Comparison of ENCODE assay signal across 10 cellular contexts in the genomic region with DNA sequence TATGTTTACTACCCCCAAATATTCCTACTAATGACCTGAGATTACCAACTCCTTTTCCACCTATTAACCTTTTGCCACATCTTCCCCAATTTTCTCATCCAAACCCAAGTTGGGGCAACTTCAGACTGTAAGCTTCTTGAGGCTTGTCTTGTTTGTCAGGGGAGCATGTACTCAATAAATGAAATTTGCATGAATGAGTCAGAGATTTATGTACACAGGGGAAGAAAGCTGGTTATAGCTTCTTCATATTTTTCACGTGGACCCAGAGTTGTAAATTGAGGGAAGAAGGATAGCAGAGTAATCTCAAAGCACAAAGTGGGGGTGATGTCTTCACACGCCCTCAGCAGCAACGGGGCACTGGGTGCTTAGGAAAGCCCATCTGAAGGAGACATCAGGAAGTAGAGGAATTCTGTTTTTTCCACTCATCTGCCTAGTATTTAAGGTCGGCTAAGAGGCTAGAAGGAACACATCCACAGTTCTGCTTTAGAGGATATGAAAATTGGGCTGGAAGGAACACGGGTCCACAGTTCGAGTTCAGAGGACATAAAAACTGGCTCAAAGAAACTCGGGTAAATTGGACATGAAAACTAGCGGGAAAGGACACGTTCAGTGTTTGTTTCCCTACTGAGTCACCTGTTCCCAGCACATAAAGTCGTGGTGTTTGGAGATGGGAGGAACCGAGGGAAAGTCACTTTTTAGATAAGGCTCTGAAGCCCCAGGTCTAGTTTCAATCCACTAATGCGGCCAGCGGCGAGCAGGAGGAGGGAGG. TPM values are rescaled to one million over a fixed set of nuclear protein-coding genes. Genes with fewer than 3 reads are reported as not detected.
DNase-seq lines count a peak whose midpoint lies in the region; ATAC-seq and TF ChIP-seq lines count a peak whose summit lies in the region.
"Had no signal": no experiment of that assay in that cellular context is flagged by ENCODE, and none has a peak within 500 bp of the region (broad histone marks: within the 10 kb centered on the region; RNA-seq: fewer than 3 reads in every experiment).

No MANE protein-coding gene starts in this region.

- H3K27ac ChIP-seq in Panc1 (ENCODE audit: low read length) (peak overlapping the region; percentile 66; the same call in 1 of the 2 replicates), esophagus muscularis mucosa (replicated peaks in 1 of 4) (peak overlapping the region in 3 of 4 donors; percentile 28 to 41 (median 40)), gastrocnemius medialis (peak overlapping the region in 2 of 4 donors; percentile 27 to 40)
- H3K27ac ChIP-seq: 22Rv1 had no signal

- CTCF ChIA-PET in Panc1 (lab: Charles Lee), result no interaction called here

- H3K4me3 ChIP-seq in Panc1 (ENCODE audit: low read depth in 2 of 2, low read length in 2 of 2) (peak overlapping the region; percentile 49 to 51), esophagus muscularis mucosa (peak overlapping the region; percentile 52 to 68 (median 56)), gastrocnemius medialis (peak overlapping the region; percentile 19 to 59 (median 48))

- ATAC-seq in Panc1 (0 out of 2 replicates have a peak, but pooled peaks have one; percentile 8), gastrocnemius medialis (no peak)

- no peaks in the 10 kb centered on the region; the same call in 1 of the 2 replicates for H3K4me1 ChIP-seq in Panc1 (ENCODE audit: control insufficient read depth, insufficient read depth, low read length)
- peaks cover 0 to 22% (median 9%) of the 10 kb centered on the region in 4 donors for H3K4me1 ChIP-seq in esophagus muscularis mucosa
- peaks cover 0 to 4% of the 10 kb centered on the region in 2 donors for H3K4me1 ChIP-seq in gastrocnemius medialis
- H3K4me1 ChIP-seq: testis had no signal

- POLR2A ChIA-PET in Panc1 (lab: Charles Lee), result no interaction called here

- H3K27me3 ChIP-seq in Panc1 (ENCODE audit: control insufficient read depth, insufficient read depth, low read length) (no peaks in the 10 kb centered on the region), esophagus muscularis mucosa (no peaks in the 10 kb centered on the region), gastrocnemius medialis (no peaks in the 10 kb centered on the region)
- H3K27me3 ChIP-seq: testis had no signal

- intact Hi-C loops in Panc1 (cut with micrococcal nuclease; ENCODE audit: unreplicated experiment), result no loop called here
- intact Hi-C loops in esophagus muscularis mucosa (cut with DNase I), result no loop called here
- intact Hi-C loops in gastrocnemius medialis (cut with DNase I; ENCODE audit: low total_unique reads), result loop anchor here (5.0 kb wide), 1 partner anchor 60 kb away; no protein-coding TSS in a partner anchor

- no TSS peak for BruUV-seq in Panc1 (replicated peaks; lab: Mats Ljungman, UMichigan)

- H3K9me3 ChIP-seq in Panc1 (ENCODE audit: control insufficient read depth, insufficient read depth, low read depth, low read length) (no peaks in the 10 kb centered on the region), esophagus muscularis mucosa (no peaks in the 10 kb centered on the region), gastrocnemius medialis (no peaks in the 10 kb centered on the region)
- H3K9me3 ChIP-seq: testis had no signal

- TF ChIP-seq CTCF in Panc1 (IDR thresholded peaks at IDR 0.05) (no peak), esophagus muscularis mucosa (IDR thresholded peaks at IDR 0.05) (no peak), gastrocnemius medialis (IDR thresholded peaks at IDR 0.05 in 4 of 5, conservative IDR thresholded peaks at IDR 0.05 in 1 of 5) (no peak)

- H3K36me3 ChIP-seq in Panc1 (ENCODE audit: control insufficient read depth, insufficient read depth, low read length) (no peaks in the 10 kb centered on the region), esophagus muscularis mucosa (no peaks in the 10 kb centered on the region), gastrocnemius medialis (no peaks in the 10 kb centered on the region)

- in situ Hi-C loops in Panc1 (cut with HindIII; ENCODE audit: low pct_unique_long_range_greater_than_20kb, low sequenced_read_pairs) (no loop called here), gastrocnemius medialis (cut with MboI; ENCODE audit: low sequenced_read_pairs in 4 of 4) (no loop called here), KBM-7 (cut with MboI; ENCODE audit: low pct_unique_long_range_greater_than_20kb, low sequenced_read_pairs) (no loop called here)

- WGBS in esophagus muscularis mucosa, result 27% methylated on average over 14 of the region's 14 CpGs

- no peak for TF ChIP-seq POLR2A in esophagus muscularis mucosa (IDR thresholded peaks at IDR 0.05; ENCODE audit: low read depth)
- TF ChIP-seq POLR2A in gastrocnemius medialis (IDR thresholded peaks at IDR 0.05), result no peak

- TF ChIP-seq EP300 in esophagus muscularis mucosa (IDR thresholded peaks at IDR 0.05), result no peak

- DNase-seq in DMS53 (lab: John Stamatoyannopoulos, UW) (peak; percentile 20), DMS53 treated with DMSO at 0.1 percent for 48 hours (lab: John Stamatoyannopoulos, UW; ENCODE audit: unreplicated experiment) (no peak), Panc1 (ENCODE audit: low read depth, low spot score) (no peak), esophagus muscularis mucosa (ENCODE audit: extremely low spot score) (no peak), gastrocnemius medialis (no peak), NCI-H446 (lab: John Stamatoyannopoulos, UW) (no peak), KBM-7 (no peak), SW480 (ENCODE audit: low spot score) (no peak)

RNA-seq across cellular contexts. Expression of a gene that starts 0.7 kb away (rescaled TPM):
- total RNA-seq in Panc1 (2021; ENCODE audit: unreplicated experiment), result 6.8 TPM
- polyA plus RNA-seq in Panc1 (2012; ENCODE audit: insufficient read length), result 6.5 TPM
- total RNA-seq in esophagus muscularis mucosa, result 1 to 10 TPM; 4.2 to 8.2 (median 6.0) TPM
- total RNA-seq in gastrocnemius medialis, result 1 to 10 TPM in 3 of 4 donors, under 1 TPM in 1; 0.24 to 3.4 (median 1.8) TPM

RNA-seq across cellular contexts. Expression of a gene that starts 52.9 kb away (rescaled TPM):
- total RNA-seq in Panc1 (2021; ENCODE audit: unreplicated experiment) (3.0 TPM), esophagus muscularis mucosa (10 to 100 TPM in 1 of 4 donors, 1 to 10 TPM in 3; 7.0 to 12.4 (median 9.0) TPM), gastrocnemius medialis (1 to 10 TPM; 3.9 to 8.4 (median 6.9) TPM)
- polyA plus RNA-seq in Panc1 (2012; ENCODE audit: insufficient read length), result 4.0 TPM
